Comparison of ENCODE assay signal across 6 cellular contexts in genomic region chr19:38375748-38376147, GRCh38. TPM values are rescaled to one million over a fixed set of nuclear protein-coding genes. Genes with fewer than 3 reads are reported as not detected.
A peak's percentile ranks its signal among the peaks of the same experiment; 100 is the strongest.
DNase-seq lines count a peak whose midpoint lies in the region; ATAC-seq and TF ChIP-seq lines count a peak whose summit lies in the region.

No MANE protein-coding gene starts in this region.

- H3K4me3 ChIP-seq in KMS-11 (IDR thresholded peaks at IDR 0.05; ENCODE audit: insufficient read depth, low read depth, low read length) (no peak overlapping the region), prostate gland (peak overlapping the region; percentile 75 to 87)

- H3K36me3 ChIP-seq in KMS-11 (ENCODE audit: insufficient read depth), result peaks cover 2% of the 10 kb centered on the region; the same call in 1 of the 2 replicates
- peaks cover 1 to 6% of the 10 kb centered on the region in 2 donors for H3K36me3 ChIP-seq in prostate gland

- TF ChIP-seq POLR2A in prostate gland (IDR thresholded peaks at IDR 0.05), result no peak

- ATAC-seq in sciatic nerve, result no peak

- no peaks in the 10 kb centered on the region for H4K20me1 ChIP-seq in KMS-11 (ENCODE audit: insufficient read depth)

- no peak for TF ChIP-seq CTCF in KMS-11 (conservative IDR thresholded peaks at IDR 0.05; ENCODE audit: low read depth, low read length)
- TF ChIP-seq CTCF in prostate gland (IDR thresholded peaks at IDR 0.05), result no peak

- peak overlapping the region; percentile 72 for H3K4me2 ChIP-seq in KMS-11

- no peak overlapping the region for H2AFZ ChIP-seq in KMS-11 (ENCODE audit: low read depth)

- peaks cover 14% of the 10 kb centered on the region for H3K4me1 ChIP-seq in KMS-11 (ENCODE audit: low read depth, poor library complexity, severe bottlenecking)
- peaks cover 14% of the 10 kb centered on the region for H3K4me1 ChIP-seq in prostate gland (replicated peaks)

- peaks cover 37% of the 10 kb centered on the region for H3K79me2 ChIP-seq in KMS-11 (ENCODE audit: insufficient read depth, low read depth)

- no peaks in the 10 kb centered on the region for H3K9me3 ChIP-seq in prostate gland

- 46% methylated on average over 5 of the region's 5 CpGs for WGBS in prostate gland

- H3K9ac ChIP-seq in KMS-11, result peak overlapping the region; percentile 94; the same call in 1 of the 2 replicates

- H3K27ac ChIP-seq in KMS-11 (no peak overlapping the region), prostate gland (peak overlapping the region; percentile 93)

- no peaks in the 10 kb centered on the region for H3K27me3 ChIP-seq in KMS-11 (ENCODE audit: insufficient read depth, low read depth)
- H3K27me3 ChIP-seq in prostate gland (replicated peaks; ENCODE audit: insufficient read depth), result no peaks in the 10 kb centered on the region

- DNase-seq in ecto neural progenitor cell (ENCODE audit: low spot score), result peak; percentile 34
- peak; percentile 58 for DNase-seq in prostate gland (ENCODE audit: low spot score)
- no peak for DNase-seq in NCI-H526 (lab: John Stamatoyannopoulos, UW)
- no peak for DNase-seq in AG08396 (ENCODE audit: low spot score)
- no peak for DNase-seq in sciatic nerve (ENCODE audit: low spot score)

- intact Hi-C loops in prostate gland (cut with DNase I), result loop anchor here (2.0 kb wide), 1 partner anchor 39 kb away; no protein-coding TSS in a partner anchor
- intact Hi-C loops in sciatic nerve (cut with DNase I), result no loop called here

RNA-seq across cellular contexts. Expression of gene PSMD8, which starts 1.4 kb away (rescaled TPM):
- total RNA-seq in prostate gland (100 to 1,000 TPM; 232 to 298 TPM), sciatic nerve (78.2 TPM)

RNA-seq across cellular contexts. Expression of gene GGN, which starts 12.1 kb away (rescaled TPM):
- total RNA-seq in prostate gland (1 to 10 TPM in 1 of 2 donors, under 1 TPM in 1; 0.27 to 7.4 TPM), sciatic nerve (0.31 TPM)

RNA-seq across cellular contexts. Expression of gene SPRED3, which starts 12.7 kb away (rescaled TPM):
- total RNA-seq in prostate gland (1 to 10 TPM in 1 of 2 donors, under 1 TPM in 1; 0.82 to 3.3 TPM), sciatic nerve (2.3 TPM)

RNA-seq across cellular contexts. Expression of gene FAM98C, which starts 27.1 kb away (rescaled TPM):
- 10 to 100 TPM; 19.9 to 59.5 TPM for total RNA-seq in prostate gland
- total RNA-seq in sciatic nerve, result 24.8 TPM

RNA-seq across cellular contexts. Expression of gene CATSPERG, which starts 40.1 kb away (rescaled TPM):
- 10 to 100 TPM; 10.7 to 20.6 TPM for total RNA-seq in prostate gland
- 8.6 TPM for total RNA-seq in sciatic nerve

Comparison
In these comparisons a context has a peak if more than half of its experiments do, and no peak if none do; other contexts are left out.
1. DNase-seq: peak in ecto neural progenitor cell (single experiment) and prostate gland (single experiment); none in NCI-H526 (0 of 2), AG08396 (single experiment) and sciatic nerve (single experiment).